18 cellular contexts compared by ENCODE assay signal in the genomic region with DNA sequence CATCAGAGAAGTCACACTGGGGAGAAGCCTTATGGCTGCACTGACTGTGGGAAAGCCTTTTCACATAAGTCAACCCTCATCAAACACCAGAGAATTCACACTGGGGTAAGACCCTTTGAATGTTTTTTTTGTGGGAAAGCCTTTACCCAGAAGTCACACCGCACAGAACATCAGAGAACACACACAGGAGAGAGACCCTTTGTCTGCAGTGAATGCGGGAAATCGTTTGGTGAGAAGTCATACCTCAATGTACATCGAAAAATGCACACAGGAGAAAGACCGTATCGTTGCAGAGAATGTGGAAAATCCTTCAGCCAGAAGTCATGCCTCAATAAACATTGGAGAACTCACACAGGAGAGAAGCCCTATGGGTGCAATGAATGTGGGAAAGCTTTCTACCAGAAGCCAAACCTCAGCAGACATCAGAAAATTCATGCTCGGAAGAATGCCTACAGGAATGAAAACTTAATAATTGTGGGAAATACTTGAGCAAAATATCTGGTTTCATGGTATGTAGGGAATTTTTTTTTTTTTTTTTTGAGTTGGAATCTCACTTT. TPM values are rescaled to one million over a fixed set of nuclear protein-coding genes. Genes with fewer than 3 reads are reported as not detected.
DNase-seq lines count a peak whose midpoint lies in the region; ATAC-seq and TF ChIP-seq lines count a peak whose summit lies in the region.
"Had no signal": no experiment of that assay in that cellular context is flagged by ENCODE, and none has a peak within 500 bp of the region (broad histone marks: within the 10 kb centered on the region; RNA-seq: fewer than 3 reads in every experiment).

No MANE protein-coding gene starts in this region.

- no peak overlapping the region for H3K18ac ChIP-seq in mesenchymal stem cell (ENCODE audit: low read depth in 1 of 2, low read length in 2 of 2)

- DNase-seq in coronary artery (ENCODE audit: low spot score) (no peak), mesenchymal stem cell (peak; percentile 21), HuH-7 (ENCODE audit: low spot score) (no peak), iPS-NIHi11 (ENCODE audit: low spot score) (no peak), Right ventricle myocardium inferior (ENCODE audit: missing footprints) (no peak)
- DNase-seq: AML-193; CD4-positive, CD25-positive, alpha-beta regulatory T cell; HCEC 1CT; MM.1S; NCI-H1105; NCI-H187; NCI-H774; Right ventricle myocardium superior; SK-N-SH had no signal

- H3K4me2 ChIP-seq in BLaER1 (no peak overlapping the region), mesenchymal stem cell (ENCODE audit: low read length, poor library complexity, severe bottlenecking) (no peak overlapping the region)
- H3K4me2 ChIP-seq: SK-N-SH had no signal

- H2BK120ac ChIP-seq in mesenchymal stem cell (ENCODE audit: low read depth, low read length) = no peak overlapping the region

- H2BK5ac ChIP-seq in mesenchymal stem cell (ENCODE audit: low read depth, low read length, poor library complexity, severe bottlenecking) = no peak overlapping the region

- H3K4me1 ChIP-seq in BLaER1 = no peaks in the 10 kb centered on the region
- no peaks in the 10 kb centered on the region for H3K4me1 ChIP-seq in HEK293 (ENCODE audit: control insufficient read depth, insufficient read depth, low read length)
- H3K4me1 ChIP-seq in mesenchymal stem cell (ENCODE audit: control insufficient read depth, insufficient read depth, low read depth, low read length) = no peaks in the 10 kb centered on the region

- TF ChIP-seq CTCF in HEK293 (tag by site-specific recombination; IDR thresholded peaks at IDR 0.05) (no peak), coronary artery (IDR thresholded peaks at IDR 0.05) (no peak)

- H3K79me1 ChIP-seq in mesenchymal stem cell (replicated peaks; ENCODE audit: low read length, poor library complexity, severe bottlenecking) = no peaks in the 10 kb centered on the region

- H4K91ac ChIP-seq in mesenchymal stem cell (ENCODE audit: low read length) = no peak overlapping the region

- H3K9me3 ChIP-seq in BLaER1 (peaks cover 97% of the 10 kb centered on the region), HEK293 (ENCODE audit: control insufficient read depth, insufficient read depth, low read depth, low read length) (peaks cover 49% of the 10 kb centered on the region), mesenchymal stem cell (ENCODE audit: control insufficient read depth, low read length) (peaks cover 74% of the 10 kb centered on the region)

- H3K27me3 ChIP-seq in BLaER1 (no peaks in the 10 kb centered on the region), mesenchymal stem cell (ENCODE audit: control insufficient read depth in 1 of 2, insufficient read depth in 1 of 2, low read length in 2 of 2) (no peaks in the 10 kb centered on the region)

- H4K20me1 ChIP-seq in BLaER1 = no peaks in the 10 kb centered on the region

- WGBS in mesenchymal stem cell = 96% methylated on average over 7 of the region's 7 CpGs

- H3K27ac ChIP-seq in BLaER1 = no peak overlapping the region
- no peak overlapping the region for H3K27ac ChIP-seq in HEK293 (ENCODE audit: extremely low read depth, low read depth, low read length)
- no peak overlapping the region for H3K27ac ChIP-seq in coronary artery
- H3K27ac ChIP-seq in mesenchymal stem cell (ENCODE audit: low read length, poor library complexity, severe bottlenecking) = no peak overlapping the region

- H3K9ac ChIP-seq in BLaER1 (no peak overlapping the region), mesenchymal stem cell (ENCODE audit: low read length) (no peak overlapping the region)
- H3K9ac ChIP-seq: SK-N-SH had no signal

- no peak for ATAC-seq in Right ventricle myocardium inferior
- ATAC-seq in GM18861 (IDR thresholded peaks at IDR 0.05; ENCODE audit: unreplicated experiment) = no peak
- ATAC-seq: Panc1 had no signal

- POLR2A ChIA-PET in HEK293 (lab: Yijun Ruan, JAX) = interaction anchor here (0.7 kb wide), 1 partner anchor 313 kb away, joined by 3 read pairs; no protein-coding TSS in a partner anchor

- H2BK15ac ChIP-seq in mesenchymal stem cell (ENCODE audit: low read depth, poor library complexity, severe bottlenecking) = no peak overlapping the region

- H3K4ac ChIP-seq in mesenchymal stem cell (ENCODE audit: low read depth in 1 of 2, low read length in 2 of 2) = no peak overlapping the region

- H2AFZ ChIP-seq in mesenchymal stem cell (ENCODE audit: low read depth, low read length) = no peak overlapping the region

- no peak overlapping the region for H3K23ac ChIP-seq in mesenchymal stem cell (ENCODE audit: low read length in 2 of 2)

- CTCF ChIA-PET in HEK293 (lab: Yijun Ruan, JAX) = interaction anchor here (0.7 kb wide), 1 partner anchor 9 kb away, joined by 3 read pairs; no protein-coding TSS in a partner anchor

- H2AK5ac ChIP-seq in mesenchymal stem cell (ENCODE audit: low read length, severe bottlenecking) = no peak overlapping the region

- peaks cover 59% of the 10 kb centered on the region for H3K36me3 ChIP-seq in BLaER1
- peaks cover 52 to 53% of the 10 kb centered on the region in 2 experiments for H3K36me3 ChIP-seq in HEK293 (ENCODE audit: control insufficient read depth in 2 of 2, insufficient read depth in 1 of 2, low read length in 2 of 2)
- H3K36me3 ChIP-seq in mesenchymal stem cell (ENCODE audit: control insufficient read depth in 1 of 2, insufficient read depth in 2 of 2, low read depth in 1 of 2, low read length in 2 of 2) = peaks cover 9 to 35% of the 10 kb centered on the region in 2 experiments

- no peak overlapping the region for H3K14ac ChIP-seq in mesenchymal stem cell (ENCODE audit: low read length in 2 of 2)

- H3K4me3 ChIP-seq in BLaER1 (peak overlapping the region; percentile 14; the same call in 1 of the 2 replicates), HEK293 (ENCODE audit: low read depth, low read length) (no peak overlapping the region), coronary artery (peak overlapping the region; percentile 6), mesenchymal stem cell (ENCODE audit: insufficient read depth in 1 of 2, low read depth in 1 of 2, low read length in 2 of 2) (peak overlapping the region in 1 of 2 experiments; percentile 30)

- H4K8ac ChIP-seq in mesenchymal stem cell (ENCODE audit: low read length) = no peak overlapping the region

- intact Hi-C loops in Right ventricle myocardium inferior (cut with DNase I) = no loop called here

- no peak overlapping the region for H2BK12ac ChIP-seq in mesenchymal stem cell (ENCODE audit: low read length in 2 of 2)

TF ChIP-seq in HEK293, 187 proteins besides CTCF, POLR2A, EP300 and RAD21 (continues in another document):
- TF ChIP-seq ZNF350 (tag by site-specific recombination; IDR thresholded peaks at IDR 0.05) = 0 out of 2 replicates have a peak, but pooled peaks have one; percentile 8
- no peak for TF ChIP-seq ZNF777 (tag by site-specific recombination; IDR thresholded peaks at IDR 0.05; ENCODE audit: borderline replicate concordance)
- TF ChIP-seq TRIM28 (IDR thresholded peaks at IDR 0.05; ENCODE audit: borderline replicate concordance, low read length) = peak; percentile 99; the same call in 1 of the 2 replicates
- TF ChIP-seq KLF16 (tag by site-specific recombination; IDR thresholded peaks at IDR 0.05) = no peak
- TF ChIP-seq PRDM1 (tag by site-specific recombination; IDR thresholded peaks at IDR 0.05) = no peak
- TF ChIP-seq GFI1B (tag by site-specific recombination; IDR thresholded peaks at IDR 0.05) = no peak
- peak; percentile 15; the same call in 1 of the 2 replicates for TF ChIP-seq ZNF311 (tag by site-specific recombination; IDR thresholded peaks at IDR 0.05; ENCODE audit: borderline replicate concordance)
- TF ChIP-seq SP3 (tag by site-specific recombination; IDR thresholded peaks at IDR 0.05) = no peak
- no peak for TF ChIP-seq BCL11B (tag by site-specific recombination; IDR thresholded peaks at IDR 0.05; ENCODE audit: low read depth)
- TF ChIP-seq ZNF626 (tag by site-specific recombination; IDR thresholded peaks at IDR 0.05) = no peak
- TF ChIP-seq, protein P1, sequence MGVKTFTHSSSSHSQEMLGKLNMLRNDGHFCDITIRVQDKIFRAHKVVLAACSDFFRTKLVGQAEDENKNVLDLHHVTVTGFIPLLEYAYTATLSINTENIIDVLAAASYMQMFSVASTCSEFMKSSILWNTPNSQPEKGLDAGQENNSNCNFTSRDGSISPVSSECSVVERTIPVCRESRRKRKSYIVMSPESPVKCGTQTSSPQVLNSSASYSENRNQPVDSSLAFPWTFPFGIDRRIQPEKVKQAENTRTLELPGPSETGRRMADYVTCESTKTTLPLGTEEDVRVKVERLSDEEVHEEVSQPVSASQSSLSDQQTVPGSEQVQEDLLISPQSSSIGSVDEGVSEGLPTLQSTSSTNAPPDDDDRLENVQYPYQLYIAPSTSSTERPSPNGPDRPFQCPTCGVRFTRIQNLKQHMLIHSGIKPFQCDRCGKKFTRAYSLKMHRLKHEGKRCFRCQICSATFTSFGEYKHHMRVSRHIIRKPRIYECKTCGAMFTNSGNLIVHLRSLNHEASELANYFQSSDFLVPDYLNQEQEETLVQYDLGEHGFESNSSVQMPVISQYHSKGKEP (tag by site-specific recombination; IDR thresholded peaks at IDR 0.05) = no peak
- no peak for TF ChIP-seq ZNF202 (tag by site-specific recombination; IDR thresholded peaks at IDR 0.05; ENCODE audit: borderline replicate concordance)
- TF ChIP-seq, protein P2, sequence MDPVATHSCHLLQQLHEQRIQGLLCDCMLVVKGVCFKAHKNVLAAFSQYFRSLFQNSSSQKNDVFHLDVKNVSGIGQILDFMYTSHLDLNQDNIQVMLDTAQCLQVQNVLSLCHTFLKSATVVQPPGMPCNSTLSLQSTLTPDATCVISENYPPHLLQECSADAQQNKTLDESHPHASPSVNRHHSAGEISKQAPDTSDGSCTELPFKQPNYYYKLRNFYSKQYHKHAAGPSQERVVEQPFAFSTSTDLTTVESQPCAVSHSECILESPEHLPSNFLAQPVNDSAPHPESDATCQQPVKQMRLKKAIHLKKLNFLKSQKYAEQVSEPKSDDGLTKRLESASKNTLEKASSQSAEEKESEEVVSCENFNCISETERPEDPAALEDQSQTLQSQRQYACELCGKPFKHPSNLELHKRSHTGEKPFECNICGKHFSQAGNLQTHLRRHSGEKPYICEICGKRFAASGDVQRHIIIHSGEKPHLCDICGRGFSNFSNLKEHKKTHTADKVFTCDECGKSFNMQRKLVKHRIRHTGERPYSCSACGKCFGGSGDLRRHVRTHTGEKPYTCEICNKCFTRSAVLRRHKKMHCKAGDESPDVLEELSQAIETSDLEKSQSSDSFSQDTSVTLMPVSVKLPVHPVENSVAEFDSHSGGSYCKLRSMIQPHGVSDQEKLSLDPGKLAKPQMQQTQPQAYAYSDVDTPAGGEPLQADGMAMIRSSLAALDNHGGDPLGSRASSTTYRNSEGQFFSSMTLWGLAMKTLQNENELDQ (tag by site-specific recombination; IDR thresholded peaks at IDR 0.05; ENCODE audit: low read depth) = no peak

RNA-seq across cellular contexts. Expression of a gene that starts 30.7 kb away (rescaled TPM):
- polyA plus RNA-seq in mesenchymal stem cell (2013, experiment 1 of 2) = 1.8 TPM
- 2.1 TPM for polyA plus RNA-seq in mesenchymal stem cell (2013, experiment 2 of 2)
- 5.4 TPM for total RNA-seq in Right ventricle myocardium inferior

RNA-seq across cellular contexts. Expression of a gene that starts 57.1 kb away (rescaled TPM):
- 1.9 TPM for polyA plus RNA-seq in mesenchymal stem cell (2013, experiment 1 of 2)
- 1.7 TPM for polyA plus RNA-seq in mesenchymal stem cell (2013, experiment 2 of 2)
- 3.8 TPM for total RNA-seq in Right ventricle myocardium inferior

RNA-seq across cellular contexts. Expression of a gene that starts 57.2 kb away (rescaled TPM):
- polyA plus RNA-seq in mesenchymal stem cell (2013, experiment 1 of 2) = 0.21 TPM
- 0.21 TPM for polyA plus RNA-seq in mesenchymal stem cell (2013, experiment 2 of 2)
- 6.8 TPM for total RNA-seq in Right ventricle myocardium inferior
